Comparison of ENCODE assay signal across 10 cellular contexts in the genomic region with DNA sequence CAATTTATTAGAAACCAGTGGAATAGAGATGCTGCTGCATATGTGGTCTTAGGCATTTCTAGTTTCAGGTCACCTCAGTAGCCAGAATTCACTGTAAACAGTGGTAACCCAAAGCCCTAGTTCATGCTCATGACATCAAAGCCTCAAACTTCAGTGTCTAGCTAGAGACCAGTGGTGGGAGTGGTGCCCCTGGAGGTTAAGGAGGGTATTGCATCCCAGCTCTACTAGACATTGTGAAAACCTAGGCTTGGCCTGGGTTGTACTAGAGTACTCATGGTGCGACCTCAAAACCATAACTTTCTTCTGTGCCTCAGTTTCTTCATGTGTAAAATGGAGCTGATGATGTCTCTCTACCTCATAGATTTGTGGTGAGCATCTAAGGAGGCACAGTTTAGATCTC. TPM values are rescaled to one million over a fixed set of nuclear protein-coding genes. Genes with fewer than 3 reads are reported as not detected.
DNase-seq lines count a peak whose midpoint lies in the region; ATAC-seq and TF ChIP-seq lines count a peak whose summit lies in the region.
"Had no signal": no experiment of that assay in that cellular context is flagged by ENCODE, and none has a peak within 500 bp of the region (broad histone marks: within the 10 kb centered on the region; RNA-seq: fewer than 3 reads in every experiment).

No MANE protein-coding gene starts in this region.

- no CpG with 5 or more reads among the region's 1 CpG for WGBS in gastroesophageal sphincter (ENCODE audit: low coverage in 1 of 2), 2 donors

- no peak overlapping the region for H3K4me3 ChIP-seq in gastroesophageal sphincter

- H3K9me3 ChIP-seq in gastroesophageal sphincter, result no peaks in the 10 kb centered on the region

- peak; percentile 33 for TF ChIP-seq CTCF in 22Rv1 (IDR thresholded peaks at IDR 0.05)
- TF ChIP-seq CTCF in gastroesophageal sphincter (IDR thresholded peaks at IDR 0.05), result peak in 3 of 4 experiments; percentile 34 to 42 (median 39)

- peak; percentile 52 for DNase-seq in ELF-1 (ENCODE audit: low read depth, low spot score)
- peak; percentile 45 for DNase-seq in RPMI8226
- DNase-seq in left colon, result no peak
- DNase-seq: retina had no signal

- no peak for TF ChIP-seq POLR2A in gastroesophageal sphincter (IDR thresholded peaks at IDR 0.05)

- TF ChIP-seq EP300 in gastroesophageal sphincter (IDR thresholded peaks at IDR 0.05), result no peak

- H3K27ac ChIP-seq in 22Rv1, result no peak overlapping the region
- peak overlapping the region; percentile 25 to 92 (median 85) for H3K27ac ChIP-seq in gastroesophageal sphincter

- intact Hi-C loops in left colon (cut with DNase I, micrococcal nuclease), result no loop called here

- no peaks in the 10 kb centered on the region for H3K27me3 ChIP-seq in gastroesophageal sphincter

- peaks cover 20 to 86% (median 52%) of the 10 kb centered on the region in 3 donors for H3K4me1 ChIP-seq in gastroesophageal sphincter

- ATAC-seq in gastroesophageal sphincter, result no peak
- no peak for ATAC-seq in GM18909 (IDR thresholded peaks at IDR 0.05; ENCODE audit: poor library complexity, unreplicated experiment)
- no peak for ATAC-seq in HG03095 (IDR thresholded peaks at IDR 0.05; ENCODE audit: unreplicated experiment)
- ATAC-seq in HG03378 (IDR thresholded peaks at IDR 0.05; ENCODE audit: unreplicated experiment), result no peak
- ATAC-seq in left colon, result no peak

- H3K36me3 ChIP-seq in gastroesophageal sphincter, result no peaks in the 10 kb centered on the region

RNA-seq across cellular contexts. Expression of a gene that starts 18.8 kb away (rescaled TPM):
- total RNA-seq in gastroesophageal sphincter, result 10 to 100 TPM; 48.5 to 86.4 (median 74.9) TPM
- total RNA-seq in left colon, result 10 to 100 TPM in 1 of 2 donors, 1 to 10 TPM in 1; 5.3 to 17.8 TPM
- total RNA-seq: activated T-helper 1 cell treated with anti-CD3 and anti-CD28 coated beads, Interleukin-12 subunit alpha, Interleukin-12 subunit beta, Interleukin-2, Interleukin-4 antibody, amounts not matched to agents 30 ng/mL and 10 ng/mL and 1 ng/mL, durations not matched to agents 14 hours and 24 hours and 36 hours had no signal

Comparison
In these comparisons a context has a peak if more than half of its experiments do, and no peak if none do; other contexts are left out.
1. DNase-seq: peak in ELF-1 (single experiment) and RPMI8226 (single experiment); none in left colon (0 of 2).